Comparison of ENCODE assay signal across 11 cellular contexts in genomic region chr4:180940680-180941079, GRCh38.
"Had no signal": no experiment of that assay in that cellular context is flagged by ENCODE, and none has a peak within 500 bp of the region (broad histone marks: within the 10 kb centered on the region; RNA-seq: fewer than 3 reads in every experiment).

No MANE protein-coding gene starts in this region.

- DNase-seq: GM23248, GOT3, H7, H9, HCEC 1CT, HFFc6 had no signal

- ATAC-seq: GM23338, HCT116 had no signal

- H3K9ac ChIP-seq: GM23248 had no signal

- H3K4me3 ChIP-seq: GM23248, GM23338, HAP-1 had no signal

- H3K4me3 Mint-ChIP-seq: GM23338, H9, HFFc6 had no signal

- FAIRE-seq: H1, H54 had no signal

- H3K27ac Mint-ChIP-seq: GM23338, H9, HFFc6 had no signal

- H3K27ac ChIP-seq: GM23248 had no signal

- H3K4me2 ChIP-seq: GM23338 had no signal

- H3K36me3 ChIP-seq: HAP-1 had no signal

- H3K9me3 Mint-ChIP-seq: H9 had no signal

- H2AFZ ChIP-seq: GM23248, GM23338 had no signal

- H3K9me3 ChIP-seq: HAP-1 had no signal
